Comparison of ENCODE assay signal across 9 cellular contexts in the genomic region with DNA sequence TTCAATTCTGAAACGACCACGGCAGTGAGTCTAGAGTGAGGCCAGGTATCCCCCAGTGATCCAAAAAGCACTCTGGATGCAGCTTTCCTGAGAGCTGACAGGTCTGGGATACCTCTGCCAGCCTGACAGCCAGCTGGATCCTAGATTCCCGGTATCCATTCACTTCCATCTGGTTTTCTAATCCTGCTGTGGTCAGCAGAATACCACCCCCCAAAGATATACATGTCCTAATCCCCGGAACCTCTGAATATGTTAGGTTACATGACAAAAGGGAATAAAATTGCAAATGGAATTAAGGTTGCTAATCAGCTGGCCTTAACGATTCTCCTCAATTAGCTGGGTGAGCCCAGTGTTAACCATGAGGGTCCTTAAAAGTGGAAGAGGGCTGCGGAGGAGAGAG. TPM values are rescaled to one million over a fixed set of nuclear protein-coding genes. Genes with fewer than 3 reads are reported as not detected.
DNase-seq lines count a peak whose midpoint lies in the region; ATAC-seq and TF ChIP-seq lines count a peak whose summit lies in the region.
"Had no signal": no experiment of that assay in that cellular context is flagged by ENCODE, and none has a peak within 500 bp of the region (broad histone marks: within the 10 kb centered on the region; RNA-seq: fewer than 3 reads in every experiment).

No MANE protein-coding gene starts in this region.

- ATAC-seq in HG03135 (IDR thresholded peaks at IDR 0.05; ENCODE audit: unreplicated experiment) = no peak

- H4K20me1 ChIP-seq in hepatocyte (ENCODE audit: insufficient read depth, poor library complexity, severe bottlenecking) (no peaks in the 10 kb centered on the region), smooth muscle cell (ENCODE audit: low read depth) (peaks cover 15% of the 10 kb centered on the region)

- H3K4me2 ChIP-seq in hepatocyte = peak overlapping the region; percentile 94
- peak overlapping the region; percentile 87 for H3K4me2 ChIP-seq in smooth muscle cell

- TF ChIP-seq CTCF in HEK293 (tag by site-specific recombination; IDR thresholded peaks at IDR 0.05) = no peak
- TF ChIP-seq CTCF in WI38 (IDR thresholded peaks at IDR 0.05; ENCODE audit: low read depth, low read length) = no peak
- TF ChIP-seq CTCF in hepatocyte (IDR thresholded peaks at IDR 0.05; ENCODE audit: poor library complexity) = no peak
- TF ChIP-seq CTCF in smooth muscle cell (IDR thresholded peaks at IDR 0.05; ENCODE audit: borderline replicate concordance, insufficient read depth, poor library complexity, severe bottlenecking) = no peak
- no peak for TF ChIP-seq CTCF in GM20000 (IDR thresholded peaks at IDR 0.05; ENCODE audit: extremely low read depth, missing control alignments)

- H2AFZ ChIP-seq in hepatocyte (no peak overlapping the region), smooth muscle cell (ENCODE audit: low read depth) (no peak overlapping the region)

- WGBS in hepatocyte (ENCODE audit: low lambda C conversion rate, missing lambda C conversion rate) = 51% methylated on average over 6 of the region's 6 CpGs
- 71% methylated on average over 6 of the region's 6 CpGs for WGBS in smooth muscle cell (ENCODE audit: low lambda C conversion rate)

- POLR2A ChIA-PET in HEK293 (lab: Yijun Ruan, JAX) = interaction anchor here (0.5 to 3.0 kb wide), 7 partner anchors 12 to 198 kb away, joined by 3 to 46 read pairs (median 10); partner anchors contain the start of genes LRSAM1, RPL12 and SLC2A8

- peak overlapping the region; percentile 72 for H3K9ac ChIP-seq in smooth muscle cell (ENCODE audit: low read depth)

- DNase-seq in hepatocyte (ENCODE audit: low spot score) (no peak), smooth muscle cell (lab: John Stamatoyannopoulos, UW; ENCODE audit: unreplicated experiment) (no peak), NCI-H1417 treated with DMSO at 0.1 percent for 48 hours (lab: John Stamatoyannopoulos, UW) (no peak), NCI-H524 treated with DMSO at 0.1 percent for 48 hours (lab: John Stamatoyannopoulos, UW) (no peak), GM20000 (ENCODE audit: low spot score) (no peak)
- DNase-seq: activated CD8-positive, alpha-beta memory T cell treated with anti-CD3 and anti-CD28 coated beads, Interleukin-2, amount 50 U/mL, for 48 hours had no signal

- peak overlapping the region; percentile 64 for H3K4me3 ChIP-seq in HEK293 (ENCODE audit: low read depth, low read length)
- peak overlapping the region; percentile 80 for H3K4me3 ChIP-seq in WI38 (ENCODE audit: low read depth, low read length)
- H3K4me3 ChIP-seq in hepatocyte = peak overlapping the region; percentile 50
- H3K4me3 ChIP-seq in smooth muscle cell = peak overlapping the region; percentile 77

- H3K9me2 ChIP-seq in hepatocyte (replicated peaks; ENCODE audit: insufficient read depth) = no peaks in the 10 kb centered on the region

- H3K9me3 ChIP-seq in HEK293 (ENCODE audit: control insufficient read depth, insufficient read depth, low read depth, low read length) = no peaks in the 10 kb centered on the region
- no peaks in the 10 kb centered on the region for H3K9me3 ChIP-seq in hepatocyte (ENCODE audit: low read depth)
- no peaks in the 10 kb centered on the region for H3K9me3 ChIP-seq in smooth muscle cell (replicated peaks; ENCODE audit: low read depth)

- no peak overlapping the region for H3K27ac ChIP-seq in HEK293 (ENCODE audit: extremely low read depth, low read depth, low read length)
- H3K27ac ChIP-seq in hepatocyte = peak overlapping the region; percentile 90
- H3K27ac ChIP-seq in smooth muscle cell (ENCODE audit: low read depth) = peak overlapping the region; percentile 72

- CTCF ChIA-PET in HEK293 (lab: Yijun Ruan, JAX) = interaction anchor here (0.7 kb wide), 2 partner anchors 22 to 32 kb away, joined by 3 read pairs; no protein-coding TSS in a partner anchor

- peaks cover 10% of the 10 kb centered on the region for H3F3A ChIP-seq in smooth muscle cell (ENCODE audit: low read depth)

- no peaks in the 10 kb centered on the region for H3K27me3 ChIP-seq in hepatocyte
- H3K27me3 ChIP-seq in smooth muscle cell (ENCODE audit: low read depth) = no peaks in the 10 kb centered on the region

- H3K4me1 ChIP-seq in HEK293 (ENCODE audit: control insufficient read depth, insufficient read depth, low read length) = 0 out of 2 replicates have a peak, but pooled peaks cover 5% of the 10 kb centered on the region
- H3K4me1 ChIP-seq in hepatocyte (ENCODE audit: insufficient read depth) = peaks cover 22% of the 10 kb centered on the region
- H3K4me1 ChIP-seq in smooth muscle cell (ENCODE audit: low read depth) = peaks cover 18% of the 10 kb centered on the region

- H3K79me2 ChIP-seq in hepatocyte = peaks cover 55% of the 10 kb centered on the region
- peaks cover 53% of the 10 kb centered on the region for H3K79me2 ChIP-seq in smooth muscle cell (ENCODE audit: low read depth)

- peaks cover 0 to 10% of the 10 kb centered on the region in 2 experiments; a peak in 2 of 3 replicates for H3K36me3 ChIP-seq in HEK293 (ENCODE audit: control insufficient read depth in 2 of 2, insufficient read depth in 1 of 2, low read length in 2 of 2)
- H3K36me3 ChIP-seq in hepatocyte (replicated peaks; ENCODE audit: insufficient read depth, low read depth) = no peaks in the 10 kb centered on the region
- no peaks in the 10 kb centered on the region for H3K36me3 ChIP-seq in smooth muscle cell (ENCODE audit: low read depth)

TF ChIP-seq in HEK293, 187 proteins besides CTCF, POLR2A, EP300 and RAD21 (continues in another document):
- TF ChIP-seq ZFP37 (tag by site-specific recombination; IDR thresholded peaks at IDR 0.05) (no peak), SCRT2 (tag by site-specific recombination; IDR thresholded peaks at IDR 0.05) (no peak), ZNF600 (tag by site-specific recombination; IDR thresholded peaks at IDR 0.05) (no peak), ZNF404 (tag by site-specific recombination; IDR thresholded peaks at IDR 0.05) (no peak), ZNF391 (tag by site-specific recombination; IDR thresholded peaks at IDR 0.05; ENCODE audit: borderline replicate concordance, low read depth) (no peak), ZSCAN23 (tag by site-specific recombination; IDR thresholded peaks at IDR 0.05) (no peak), FEZF1 (tag by site-specific recombination; IDR thresholded peaks at IDR 0.05) (no peak), ZNF132 (tag by site-specific recombination; IDR thresholded peaks at IDR 0.05; ENCODE audit: borderline replicate concordance) (no peak), SP7 (tag by site-specific recombination; IDR thresholded peaks at IDR 0.05) (no peak), ZSCAN30 (tag by site-specific recombination; IDR thresholded peaks at IDR 0.05) (no peak), ZFHX2 (tag by site-specific recombination; conservative IDR thresholded peaks at IDR 0.05) (no peak), ZNF660 (tag by site-specific recombination; IDR thresholded peaks at IDR 0.05) (no peak), ZNF174 (tag by site-specific recombination; IDR thresholded peaks at IDR 0.05) (no peak), ZNF157 (tag by site-specific recombination; IDR thresholded peaks at IDR 0.05) (no peak), SALL2 (tag by site-specific recombination; IDR thresholded peaks at IDR 0.05; ENCODE audit: borderline replicate concordance) (no peak), TSHZ1 (tag by site-specific recombination; IDR thresholded peaks at IDR 0.05; ENCODE audit: borderline replicate concordance) (no peak)

RNA-seq across cellular contexts. Expression of gene ZNF79, which starts 1.4 kb away (rescaled TPM):
- total RNA-seq in hepatocyte (8.3 and 9.0 TPM in 2 replicates), smooth muscle cell (6.6 and 8.6 TPM in 2 replicates)
- polyA plus RNA-seq in hepatocyte (3.8 and 6.0 TPM in 2 replicates), smooth muscle cell (4.3 and 4.9 TPM in 2 replicates)

RNA-seq across cellular contexts. Expression of gene SLC2A8, which starts 25.8 kb away (rescaled TPM):
- total RNA-seq in hepatocyte (91.7 and 99.7 TPM in 2 replicates), smooth muscle cell (8.7 and 16.9 TPM in 2 replicates)
- polyA plus RNA-seq in hepatocyte (138 and 145 TPM in 2 replicates), smooth muscle cell (27.7 and 36.6 TPM in 2 replicates)

RNA-seq across cellular contexts. Expression of gene RPL12, which starts 28.4 kb away (rescaled TPM):
- total RNA-seq in hepatocyte (1,720 and 2,202 TPM in 2 replicates), smooth muscle cell (1,296 and 1,445 TPM in 2 replicates)
- polyA plus RNA-seq in hepatocyte (392 and 417 TPM in 2 replicates), smooth muscle cell (371 and 424 TPM in 2 replicates)

RNA-seq across cellular contexts. Expression of gene LRSAM1, which starts 28.5 kb away (rescaled TPM):
- total RNA-seq in hepatocyte (6.8 and 10.7 TPM in 2 replicates), smooth muscle cell (10.5 and 15.3 TPM in 2 replicates)
- polyA plus RNA-seq in hepatocyte (19.4 and 22.1 TPM in 2 replicates), smooth muscle cell (27.0 and 28.7 TPM in 2 replicates)
